Comparison of ENCODE assay signal across 1 cellular context in genomic region chr12:123900898-123901376, GRCh38.
TF ChIP-seq lines count a peak whose summit lies in the region.

No MANE protein-coding gene starts in this region.

TF ChIP-seq in K562, 482 proteins besides CTCF, POLR2A, EP300 and RAD21 (continued from another document):
- TF ChIP-seq ZNF318 (IDR thresholded peaks at IDR 0.05; ENCODE audit: borderline replicate concordance in 1 of 2, low read depth in 1 of 2) (no peak), ELF1 (tag; IDR thresholded peaks at IDR 0.05) (no peak), FOXO4 (CRISPR knock-in tag; IDR thresholded peaks at IDR 0.05) (no peak), RERE (CRISPR knock-in tag; IDR thresholded peaks at IDR 0.05; ENCODE audit: borderline replicate concordance) (no peak), EGR1 (conservative IDR thresholded peaks at IDR 0.05) (0 out of 2 replicates have a peak, but pooled peaks have one; percentile 47), SIN3A (IDR thresholded peaks at IDR 0.05; ENCODE audit: borderline replicate concordance in 2 of 2, control insufficient read depth in 1 of 2, low read depth in 2 of 2, low read length in 2 of 2) (no peak), MBD1 (CRISPR knock-in tag; IDR thresholded peaks at IDR 0.05) (no peak), DIDO1 (tag; IDR thresholded peaks at IDR 0.05; ENCODE audit: low read depth) (no peak), RAD51 (IDR thresholded peaks at IDR 0.05; ENCODE audit: borderline replicate concordance, low read depth) (peak; percentile 56; the same call in 1 of the 2 replicates), CBX8 (IDR thresholded peaks at IDR 0.05; ENCODE audit: borderline replicate concordance, extremely low read depth, low read depth, low read length, poor library complexity, severe bottlenecking) (no peak), PPARD (CRISPR knock-in tag; IDR thresholded peaks at IDR 0.05) (no peak), LEF1 (IDR thresholded peaks at IDR 0.05) (no peak)
- TF ChIP-seq, protein P1, sequence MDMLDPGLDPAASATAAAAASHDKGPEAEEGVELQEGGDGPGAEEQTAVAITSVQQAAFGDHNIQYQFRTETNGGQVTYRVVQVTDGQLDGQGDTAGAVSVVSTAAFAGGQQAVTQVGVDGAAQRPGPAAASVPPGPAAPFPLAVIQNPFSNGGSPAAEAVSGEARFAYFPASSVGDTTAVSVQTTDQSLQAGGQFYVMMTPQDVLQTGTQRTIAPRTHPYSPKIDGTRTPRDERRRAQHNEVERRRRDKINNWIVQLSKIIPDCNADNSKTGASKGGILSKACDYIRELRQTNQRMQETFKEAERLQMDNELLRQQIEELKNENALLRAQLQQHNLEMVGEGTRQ (CRISPR knock-in tag; IDR thresholded peaks at IDR 0.05) = peak; percentile 84
- TF ChIP-seq, protein P2, sequence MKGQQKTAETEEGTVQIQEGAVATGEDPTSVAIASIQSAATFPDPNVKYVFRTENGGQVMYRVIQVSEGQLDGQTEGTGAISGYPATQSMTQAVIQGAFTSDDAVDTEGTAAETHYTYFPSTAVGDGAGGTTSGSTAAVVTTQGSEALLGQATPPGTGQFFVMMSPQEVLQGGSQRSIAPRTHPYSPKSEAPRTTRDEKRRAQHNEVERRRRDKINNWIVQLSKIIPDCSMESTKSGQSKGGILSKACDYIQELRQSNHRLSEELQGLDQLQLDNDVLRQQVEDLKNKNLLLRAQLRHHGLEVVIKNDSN (CRISPR knock-in tag; IDR thresholded peaks at IDR 0.05) = peak; percentile 91
